ENCODE assay signal across 8 cellular contexts in genomic region chr17:18624862-18625501, GRCh38. TPM values are rescaled to one million over a fixed set of nuclear protein-coding genes. Genes with fewer than 3 reads are reported as not detected.
DNase-seq lines count a peak whose midpoint lies in the region; ATAC-seq and TF ChIP-seq lines count a peak whose summit lies in the region.
"Not testable (repeated sequence)": the region's sequence is repeated elsewhere in the genome, so short reads cannot be mapped to it uniquely, and the experiment has no call there.

No MANE protein-coding gene starts in this region.

- H3K4me1 ChIP-seq in SJCRH30; liver (ENCODE audit: control insufficient read depth in 4 of 4, insufficient read depth in 4 of 4, low read length in 3 of 4); vagina: not testable (repeated sequence)

- H3K27ac ChIP-seq in SJCRH30 (peak overlapping the region; percentile 57), liver (ENCODE audit: low read depth in 1 of 2, low read length in 2 of 2) (peak overlapping the region in 1 of 2 donors; percentile 54)
- not testable (repeated sequence) for H3K27ac ChIP-seq in vagina

- intact Hi-C loops in vagina (cut with DNase I) = not testable (repeated sequence)

- H3K4me3 ChIP-seq in SJCRH30 (peak overlapping the region; percentile 69), liver (ENCODE audit: low read depth in 1 of 3, low read length in 3 of 3) (peak overlapping the region in 2 of 3 donors; percentile 1 to 50), skeletal muscle cell (ENCODE audit: low read depth, low read length) (peak overlapping the region; percentile 39), vagina (peak overlapping the region; percentile 28 to 36)

- TF ChIP-seq POLR2A in erythroblast (IDR thresholded peaks at IDR 0.05; ENCODE audit: low read length); vagina (IDR thresholded peaks at IDR 0.05): not testable (repeated sequence)

- H3K27me3 ChIP-seq in SJCRH30; liver (ENCODE audit: control insufficient read depth in 4 of 4, insufficient read depth in 4 of 4, low read length in 3 of 4); vagina: not testable (repeated sequence)

- not testable (repeated sequence) for TF ChIP-seq RAD21 in liver (IDR thresholded peaks at IDR 0.05)

- in situ Hi-C loops in G401 (cut with HindIII; ENCODE audit: low sequenced_read_pairs) = not testable (repeated sequence)

- peak overlapping the region; percentile 95 to 96 for H3K27ac Mint-ChIP-seq in activated naive CD4-positive, alpha-beta T cell treated with anti-CD3 and anti-CD28 coated beads, Interleukin-2, amount 50 U/mL, for 72 hours

- H3K9me3 ChIP-seq in SJCRH30 (replicated peaks); liver (ENCODE audit: control insufficient read depth in 4 of 4, low read length in 3 of 4); vagina: not testable (repeated sequence)

- H3K36me3 Mint-ChIP-seq in activated naive CD4-positive, alpha-beta T cell treated with anti-CD3 and anti-CD28 coated beads, Interleukin-2, amount 50 U/mL, for 72 hours = not testable (repeated sequence)

- TF ChIP-seq CTCF in liver (IDR thresholded peaks at IDR 0.05; ENCODE audit: low read depth, low read length, missing input control); vagina (IDR thresholded peaks at IDR 0.05): not testable (repeated sequence)

- ATAC-seq in HG02623 (IDR thresholded peaks at IDR 0.05; ENCODE audit: unreplicated experiment) = peak; percentile 10
- ATAC-seq in activated naive CD4-positive, alpha-beta T cell treated with anti-CD3 and anti-CD28 coated beads, Interleukin-2, amount 50 U/mL, for 72 hours = peak; percentile 48 to 50

- not testable (repeated sequence) for H3K36me3 ChIP-seq in SJCRH30; liver (ENCODE audit: control insufficient read depth in 4 of 4, insufficient read depth in 3 of 4, low read depth in 1 of 4, low read length in 3 of 4); vagina

- H3K9ac ChIP-seq in liver (ENCODE audit: low read depth in 1 of 2, low read length in 2 of 2) = not testable (repeated sequence)

- WGBS in liver = 37% methylated on average over 17 of the region's 35 CpGs

- not testable (repeated sequence) for H3K9me3 Mint-ChIP-seq in activated naive CD4-positive, alpha-beta T cell treated with anti-CD3 and anti-CD28 coated beads, Interleukin-2, amount 50 U/mL, for 72 hours

- DNase-seq in G401 (ENCODE audit: low spot score) (peak; percentile 35), SJCRH30 (peak; percentile 40 to 75), erythroblast (lab: John Stamatoyannopoulos, UW) (peak; percentile 52 to 67)
- DNase-seq in activated naive CD4-positive, alpha-beta T cell treated with anti-CD3 and anti-CD28 coated beads, Interleukin-2, amount 50 U/mL, for 72 hours (ENCODE audit: low spot score in 2 of 2); skeletal muscle cell (ENCODE audit: low read depth); vagina (ENCODE audit: extremely low spot score in 2 of 2): not testable (repeated sequence)

RNA-seq across cellular contexts. Expression of gene TBC1D28, which starts 19.2 kb away (rescaled TPM):
- total RNA-seq in G401 (2014; rRNA removed; shearing (Covaris generic)) = not detected in 2 replicates
- 0.16 and 0.38 TPM in 2 replicates for total RNA-seq in SJCRH30 (2014; rRNA removed; shearing (Covaris generic))
- total RNA-seq in activated naive CD4-positive, alpha-beta T cell treated with anti-CD3 and anti-CD28 coated beads, Interleukin-2, amount 50 U/mL, for 72 hours = not detected
- total RNA-seq in liver = not detected
- not detected for polyA plus RNA-seq in liver
- not detected for total RNA-seq in vagina

RNA-seq across cellular contexts. Expression of gene FOXO3B, which starts 57.1 kb away (rescaled TPM):
- 1.8 and 4.0 TPM in 2 replicates for total RNA-seq in G401 (2014; rRNA removed; shearing (Covaris generic))
- 28.4 TPM in 2 replicates for total RNA-seq in SJCRH30 (2014; rRNA removed; shearing (Covaris generic))
- total RNA-seq in activated naive CD4-positive, alpha-beta T cell treated with anti-CD3 and anti-CD28 coated beads, Interleukin-2, amount 50 U/mL, for 72 hours = 1 to 10 TPM; 2.1 to 4.6 TPM
- 1 to 10 TPM in 1 of 2 donors, under 1 TPM in 1; 0.89 to 1.8 TPM for total RNA-seq in liver
- polyA plus RNA-seq in liver = under 1 TPM; 0.17 to 0.63 TPM
- 13.3 TPM for total RNA-seq in vagina
